22 cellular contexts compared by ENCODE assay signal in the genomic region with DNA sequence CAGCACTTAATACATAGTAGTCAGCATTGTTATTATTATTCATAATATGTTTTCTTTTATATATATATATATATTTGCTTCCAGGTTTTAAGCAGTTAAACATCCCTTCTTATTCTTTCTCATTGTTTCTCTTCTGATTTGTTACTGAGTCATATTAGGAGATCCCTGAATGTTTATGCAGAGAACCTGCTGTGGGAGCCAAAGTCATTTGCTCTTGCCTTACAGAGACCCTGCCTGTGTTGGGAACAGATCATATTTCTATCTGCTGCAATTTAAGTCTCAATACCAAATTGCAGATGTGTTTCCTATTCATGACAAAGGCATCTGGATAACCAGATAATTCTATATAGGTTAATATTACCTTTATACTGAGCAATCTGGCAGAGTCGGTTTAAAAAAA.
"Had no signal": no experiment of that assay in that cellular context is flagged by ENCODE, and none has a peak within 500 bp of the region (broad histone marks: within the 10 kb centered on the region; RNA-seq: fewer than 3 reads in every experiment).

No MANE protein-coding gene starts in this region.

- H3K4me3 Mint-ChIP-seq: activated naive CD8-positive, alpha-beta T cell; activated T-cell treated with anti-CD3 and anti-CD28 coated beads, Interleukin-2, amount 50 U/mL, for 24 hours; activated T-helper 17 cell treated with anti-CD3 and anti-CD28 coated beads, Interleukin-2, amount 50 U/mL, for 72 hours; memory B cell; natural killer cell treated with Interleukin-12 subunit alpha and Interleukin-12 subunit beta and Interleukin-15 and Interleukin-18, amount 100 ng/mL, for 72 hours; stimulated activated effector memory CD8-positive, alpha-beta T cell treated with anti-CD3 and anti-CD28 coated beads, Interleukin-12 subunit alpha, Interleukin-12 subunit beta, amount 100 ng/mL, for 72 hours; stimulated activated naive CD8-positive, alpha-beta T cell treated with anti-CD3 and anti-CD28 coated beads, Interleukin-15, amount 100 ng/mL, for 72 hours; WTC11 had no signal

- H3K4me1 ChIP-seq: body of pancreas, gastrocnemius medialis, psoas muscle, right atrium auricular region had no signal

- H3K27ac Mint-ChIP-seq: activated naive CD8-positive, alpha-beta T cell; activated T-cell treated with anti-CD3 and anti-CD28 coated beads, Interleukin-2, amount 50 U/mL, for 24 hours; activated T-helper 17 cell treated with anti-CD3 and anti-CD28 coated beads, Interleukin-2, amount 50 U/mL, for 72 hours; memory B cell; natural killer cell treated with Interleukin-12 subunit alpha and Interleukin-12 subunit beta and Interleukin-15 and Interleukin-18, amount 100 ng/mL, for 72 hours; stimulated activated effector memory CD8-positive, alpha-beta T cell treated with anti-CD3 and anti-CD28 coated beads, Interleukin-12 subunit alpha, Interleukin-12 subunit beta, amount 100 ng/mL, for 72 hours; stimulated activated naive CD8-positive, alpha-beta T cell treated with anti-CD3 and anti-CD28 coated beads, Interleukin-15, amount 100 ng/mL, for 72 hours; WTC11 had no signal

- ATAC-seq: activated T-helper 17 cell treated with anti-CD3 and anti-CD28 coated beads, Interleukin-2, amount 50 U/mL, for 72 hours; body of pancreas; gastrocnemius medialis; left ventricle myocardium superior; natural killer cell treated with Interleukin-12 subunit alpha and Interleukin-12 subunit beta and Interleukin-15 and Interleukin-18, amount 100 ng/mL, for 72 hours; psoas muscle; stimulated activated effector memory CD8-positive, alpha-beta T cell treated with anti-CD3 and anti-CD28 coated beads, Interleukin-12 subunit alpha, Interleukin-12 subunit beta, amount 100 ng/mL, for 72 hours; stimulated activated naive CD8-positive, alpha-beta T cell treated with anti-CD3 and anti-CD28 coated beads, Interleukin-15, amount 100 ng/mL, for 72 hours; WTC11 had no signal

- DNase-seq: activated naive CD4-positive, alpha-beta T cell; activated T-cell treated with anti-CD3 and anti-CD28 coated beads, Interleukin-2, amount 50 U/mL, for 24 hours; body of pancreas; caudate nucleus; effector memory CD4-positive, alpha-beta T cell; gastrocnemius medialis; hippocampal formation; left ventricle myocardium superior; ovary; psoas muscle; stimulated activated CD4-positive, alpha-beta T cell treated with anti-CD3 and anti-CD28 coated beads, Interleukin-1b, Interleukin-23, amount 100 ng/mL, for 48 hours; stimulated activated naive CD8-positive, alpha-beta T cell treated with anti-CD3 and anti-CD28 coated beads, Interleukin-15, amount 100 ng/mL, for 72 hours; T-helper 9 cell; tibial artery had no signal

- H3K9me3 Mint-ChIP-seq: activated T-cell treated with anti-CD3 and anti-CD28 coated beads, Interleukin-2, amount 50 U/mL, for 24 hours; activated T-helper 17 cell treated with anti-CD3 and anti-CD28 coated beads, Interleukin-2, amount 50 U/mL, for 72 hours; memory B cell; natural killer cell treated with Interleukin-12 subunit alpha and Interleukin-12 subunit beta and Interleukin-15 and Interleukin-18, amount 100 ng/mL, for 72 hours; stimulated activated effector memory CD8-positive, alpha-beta T cell treated with anti-CD3 and anti-CD28 coated beads, Interleukin-12 subunit alpha, Interleukin-12 subunit beta, amount 100 ng/mL, for 72 hours; stimulated activated naive CD8-positive, alpha-beta T cell treated with anti-CD3 and anti-CD28 coated beads, Interleukin-15, amount 100 ng/mL, for 72 hours; WTC11 had no signal

- H3K27me3 ChIP-seq: body of pancreas, gastrocnemius medialis, ovary, right atrium auricular region, tibial artery had no signal

- H3K36me3 Mint-ChIP-seq: activated naive CD8-positive, alpha-beta T cell; memory B cell; natural killer cell treated with Interleukin-12 subunit alpha and Interleukin-12 subunit beta and Interleukin-15 and Interleukin-18, amount 100 ng/mL, for 72 hours; stimulated activated effector memory CD8-positive, alpha-beta T cell treated with anti-CD3 and anti-CD28 coated beads, Interleukin-12 subunit alpha, Interleukin-12 subunit beta, amount 100 ng/mL, for 72 hours; WTC11 had no signal

- H3K27ac ChIP-seq: body of pancreas, gastrocnemius medialis, ovary, psoas muscle, right atrium auricular region, tibial artery had no signal

- H3K9me3 ChIP-seq: body of pancreas, gastrocnemius medialis, ovary, psoas muscle, right atrium auricular region, tibial artery had no signal

- H3K4me3 ChIP-seq: body of pancreas, gastrocnemius medialis, ovary, psoas muscle, right atrium auricular region, tibial artery had no signal

- H3K36me3 ChIP-seq: gastrocnemius medialis, ovary, right atrium auricular region had no signal

- H3K27me3 Mint-ChIP-seq: memory B cell had no signal

- H3K4me1 Mint-ChIP-seq: activated T-helper 17 cell treated with anti-CD3 and anti-CD28 coated beads, Interleukin-2, amount 50 U/mL, for 72 hours; memory B cell; stimulated activated effector memory CD8-positive, alpha-beta T cell treated with anti-CD3 and anti-CD28 coated beads, Interleukin-12 subunit alpha, Interleukin-12 subunit beta, amount 100 ng/mL, for 72 hours; stimulated activated naive CD8-positive, alpha-beta T cell treated with anti-CD3 and anti-CD28 coated beads, Interleukin-15, amount 100 ng/mL, for 72 hours had no signal

- FAIRE-seq: colon had no signal
